1 cellular context compared by ENCODE assay signal in the genomic region with DNA sequence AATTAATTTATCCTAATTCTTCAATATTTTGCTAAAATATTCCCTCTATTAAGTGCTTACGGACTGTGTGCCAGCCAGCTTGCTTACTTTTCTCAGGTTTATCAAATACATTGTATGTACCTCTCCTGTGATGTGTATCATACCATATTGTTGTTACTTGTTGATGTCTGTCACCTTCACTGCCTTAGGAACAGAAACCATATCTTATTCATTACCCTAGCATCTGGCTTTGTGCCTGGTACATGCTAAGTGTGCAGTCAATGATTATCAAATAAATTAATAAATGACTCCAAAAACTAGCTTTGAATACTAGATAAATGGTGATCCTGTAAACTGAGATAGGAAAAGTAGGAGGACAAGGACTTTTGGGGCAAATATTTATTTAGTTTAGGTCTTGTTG.
TF ChIP-seq lines count a peak whose summit lies in the region.

No MANE protein-coding gene starts in this region.

TF ChIP-seq in GM12878, 131 proteins besides CTCF, POLR2A, EP300 and RAD21 (continued from another document):
- TF ChIP-seq JUND (IDR thresholded peaks at IDR 0.05; ENCODE audit: low read depth, low read length) (no peak), ZZZ3 (IDR thresholded peaks at IDR 0.05; ENCODE audit: control insufficient read depth, insufficient read length, low read depth) (no peak), WRNIP1 (IDR thresholded peaks at IDR 0.05; ENCODE audit: borderline replicate concordance, low read depth, low read length) (no peak), E4F1 (IDR thresholded peaks at IDR 0.05; ENCODE audit: borderline replicate concordance, partially characterized antibody) (no peak), HDAC2 (IDR thresholded peaks at IDR 0.05) (no peak), TAF1 (IDR thresholded peaks at IDR 0.05; ENCODE audit: borderline replicate concordance, low read depth, low read length) (no peak), EZH2 (IDR thresholded peaks at IDR 0.05; ENCODE audit: borderline replicate concordance, control insufficient read depth, low read depth, low read length) (no peak), BACH1 (IDR thresholded peaks at IDR 0.05; ENCODE audit: borderline replicate concordance) (no peak), LARP7 (IDR thresholded peaks at IDR 0.05) (no peak), CHD1 (IDR thresholded peaks at IDR 0.05; ENCODE audit: low read depth, low read length) (no peak), IRF3 (IDR thresholded peaks at IDR 0.05) (no peak), IKZF2 (IDR thresholded peaks at IDR 0.05) (no peak), MYC (IDR thresholded peaks at IDR 0.05; ENCODE audit: insufficient read depth, insufficient read length, insufficient replicate concordance, low read length, severe bottlenecking) (no peak), BRCA1 (IDR thresholded peaks at IDR 0.05; ENCODE audit: low read depth, low read length) (no peak), RAD51 (IDR thresholded peaks at IDR 0.05) (no peak)
- TF ChIP-seq, protein P1, sequence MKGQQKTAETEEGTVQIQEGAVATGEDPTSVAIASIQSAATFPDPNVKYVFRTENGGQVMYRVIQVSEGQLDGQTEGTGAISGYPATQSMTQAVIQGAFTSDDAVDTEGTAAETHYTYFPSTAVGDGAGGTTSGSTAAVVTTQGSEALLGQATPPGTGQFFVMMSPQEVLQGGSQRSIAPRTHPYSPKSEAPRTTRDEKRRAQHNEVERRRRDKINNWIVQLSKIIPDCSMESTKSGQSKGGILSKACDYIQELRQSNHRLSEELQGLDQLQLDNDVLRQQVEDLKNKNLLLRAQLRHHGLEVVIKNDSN (IDR thresholded peaks at IDR 0.05; ENCODE audit: borderline replicate concordance, extremely low read length, insufficient read depth, low read depth, low read length), result no peak
TF ChIP-seq in GM12878: peak in this region for 0.
